In genomic region chr14:64717870-64718269, GRCh38 we compare ENCODE assay signal across 7 cellular contexts. TPM values are rescaled to one million over a fixed set of nuclear protein-coding genes. Genes with fewer than 3 reads are reported as not detected.
DNase-seq lines count a peak whose midpoint lies in the region; ATAC-seq and TF ChIP-seq lines count a peak whose summit lies in the region.

No MANE protein-coding gene starts in this region.

- in situ Hi-C loops in ACHN (cut with HindIII; ENCODE audit: low pct_ligation_motif_present, low pct_unique_long_range_greater_than_20kb, low sequenced_read_pairs), result no loop called here

- TF ChIP-seq CTCF in lower lobe of right lung (IDR thresholded peaks at IDR 0.05) (no peak), thoracic aorta (IDR thresholded peaks at IDR 0.05) (no peak)

- H3K4me1 ChIP-seq in lower lobe of right lung, result peaks cover 72% of the 10 kb centered on the region
- peaks cover 68 to 86% of the 10 kb centered on the region in 2 donors for H3K4me1 ChIP-seq in thoracic aorta (ENCODE audit: control insufficient read depth in 1 of 2, low read depth in 2 of 2)

- H3K9me3 ChIP-seq in lower lobe of right lung (no peaks in the 10 kb centered on the region), thoracic aorta (no peaks in the 10 kb centered on the region)

- H3K4me3 ChIP-seq in lower lobe of right lung (no peak overlapping the region), thoracic aorta (peak overlapping the region; percentile 7)

- no peaks in the 10 kb centered on the region for H3K36me3 ChIP-seq in lower lobe of right lung
- no peaks in the 10 kb centered on the region for H3K36me3 ChIP-seq in thoracic aorta

- H3K27ac ChIP-seq in caudate nucleus (ENCODE audit: low read depth, low read length) (peak overlapping the region; percentile 89), lower lobe of right lung (peak overlapping the region; percentile 21), thoracic aorta (peak overlapping the region; percentile 92 to 93)

- H3K27me3 ChIP-seq in lower lobe of right lung (ENCODE audit: low read depth) (no peaks in the 10 kb centered on the region), thoracic aorta (replicated peaks; ENCODE audit: insufficient read depth) (no peaks in the 10 kb centered on the region)

- intact Hi-C loops in lower lobe of right lung (cut with DNase I), result no loop called here

- ATAC-seq in lower lobe of right lung (peak in 1 of 2 donors; percentile 14), thoracic aorta (ENCODE audit: insufficient number of reproducible peaks, low FRiP score, low read depth) (no peak), HG03139 (IDR thresholded peaks at IDR 0.05; ENCODE audit: unreplicated experiment) (no peak)

- DNase-seq in NCI-H2029 treated with DMSO at 0.1 percent for 48 hours (lab: John Stamatoyannopoulos, UW), result peak; percentile 22
- peak in 5 of 61 donors; percentile 11 to 22 (median 14) for DNase-seq in caudate nucleus (lab: John Stamatoyannopoulos, UW)
- DNase-seq in lower lobe of right lung, result no peak
- no peak for DNase-seq in thoracic aorta (ENCODE audit: low spot score)
- no peak for DNase-seq in ACHN
- no peak for DNase-seq in D341Med (ENCODE audit: low spot score)

RNA-seq across cellular contexts. Expression of gene PLEKHG3, which starts 13.6 kb away (rescaled TPM):
- total RNA-seq in lower lobe of right lung, result 33.1 TPM
- 10 to 100 TPM; 63.2 to 71.5 TPM for total RNA-seq in thoracic aorta

Comparison
In these comparisons a context has a peak if more than half of its experiments do, and no peak if none do; other contexts are left out.
1. H3K27ac ChIP-seq: peak in every context shown above with its lines; median percentile 92 in thoracic aorta; 89 in caudate nucleus; 21 in lower lobe of right lung.